22 cellular contexts compared by ENCODE assay signal in the genomic region with DNA sequence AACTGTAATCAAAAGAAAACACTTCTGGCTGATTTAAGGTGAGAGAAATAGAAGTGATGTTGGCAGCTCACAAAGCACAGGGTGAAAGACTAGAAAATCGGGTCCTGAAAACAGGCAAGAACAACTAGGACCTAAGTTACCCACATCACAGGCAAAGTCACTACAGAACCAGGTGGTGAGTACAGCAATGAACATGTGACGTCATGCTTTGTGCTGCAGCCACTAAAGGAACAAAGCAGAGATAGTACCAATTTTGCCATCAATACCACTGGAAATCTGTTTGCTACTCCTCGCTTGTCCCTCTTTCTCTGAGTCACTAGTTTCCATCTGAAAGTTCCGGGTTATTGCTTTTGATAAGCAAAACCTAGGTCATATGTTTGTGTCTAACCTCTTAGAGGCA.
"Had no signal": no experiment of that assay in that cellular context is flagged by ENCODE, and none has a peak within 500 bp of the region (broad histone marks: within the 10 kb centered on the region; RNA-seq: fewer than 3 reads in every experiment).

No MANE protein-coding gene starts in this region.

- H3K4me3 ChIP-seq: MG63 had no signal

- H3K36me3 ChIP-seq: MG63 had no signal

- H3K9ac ChIP-seq: SK-N-SH had no signal

- DNase-seq: IMR-90, Karpas-422, KG1, MG63, NCI-H1092, NCI-H1105 treated with DMSO at 0.1 percent for 48 hours, NCI-H1417 treated with DMSO at 0.1 percent for 48 hours, NCI-H146, NCI-H1694 treated with DMSO at 0.1 percent for 48 hours, NCI-H1930, NCI-H2081 treated with DMSO at 0.1 percent for 48 hours, NCI-H2227 treated with DMSO at 0.1 percent for 48 hours, NCI-H524, NCI-H526 treated with DMSO at 0.1 percent for 48 hours, NCI-H748 treated with DMSO at 0.1 percent for 48 hours, PC-3, SHP77, SK-N-SH, SW 1271, T-cell had no signal

- H3K27me3 ChIP-seq: MG63 had no signal

- H3K9me3 ChIP-seq: MG63 had no signal

- H3K4me2 ChIP-seq: SK-N-SH had no signal

- H3K27ac ChIP-seq: RWPE1 had no signal

- ATAC-seq: Panc1, PC-3, T-cell had no signal
